Comparison of ENCODE assay signal across 1 cellular context in genomic region chr1:43981636-43982035, GRCh38.
TF ChIP-seq lines count a peak whose summit lies in the region.

No MANE protein-coding gene starts in this region.

TF ChIP-seq in IMR-90, 13 proteins besides CTCF, POLR2A, EP300 and RAD21:
- TF ChIP-seq, protein P1, sequence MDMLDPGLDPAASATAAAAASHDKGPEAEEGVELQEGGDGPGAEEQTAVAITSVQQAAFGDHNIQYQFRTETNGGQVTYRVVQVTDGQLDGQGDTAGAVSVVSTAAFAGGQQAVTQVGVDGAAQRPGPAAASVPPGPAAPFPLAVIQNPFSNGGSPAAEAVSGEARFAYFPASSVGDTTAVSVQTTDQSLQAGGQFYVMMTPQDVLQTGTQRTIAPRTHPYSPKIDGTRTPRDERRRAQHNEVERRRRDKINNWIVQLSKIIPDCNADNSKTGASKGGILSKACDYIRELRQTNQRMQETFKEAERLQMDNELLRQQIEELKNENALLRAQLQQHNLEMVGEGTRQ (IDR thresholded peaks at IDR 0.05; ENCODE audit: low read depth, low read length) = no peak
- no peak for TF ChIP-seq BHLHE40 (IDR thresholded peaks at IDR 0.05; ENCODE audit: low read depth, low read length)
- no peak for TF ChIP-seq SMC3 (IDR thresholded peaks at IDR 0.05; ENCODE audit: low read depth, low read length)
- no peak for TF ChIP-seq CHD1 (IDR thresholded peaks at IDR 0.05; ENCODE audit: low read depth, low read length)
- TF ChIP-seq FOS (IDR thresholded peaks at IDR 0.05; ENCODE audit: low read depth, low read length) = no peak
- TF ChIP-seq CEBPB (IDR thresholded peaks at IDR 0.05; ENCODE audit: low read depth, low read length) = no peak
- no peak for TF ChIP-seq MAFK (IDR thresholded peaks at IDR 0.05; ENCODE audit: low read depth, low read length)
